Comparison of ENCODE assay signal across 14 cellular contexts in genomic region chr20:41260734-41261220, GRCh38. TPM values are rescaled to one million over a fixed set of nuclear protein-coding genes. Genes with fewer than 3 reads are reported as not detected.
DNase-seq lines count a peak whose midpoint lies in the region; ATAC-seq, FAIRE-seq and TF ChIP-seq lines count a peak whose summit lies in the region.
"Had no signal": no experiment of that assay in that cellular context is flagged by ENCODE, and none has a peak within 500 bp of the region (broad histone marks: within the 10 kb centered on the region; RNA-seq: fewer than 3 reads in every experiment).

No MANE protein-coding gene starts in this region.

- no peak overlapping the region for H3K4me3 Mint-ChIP-seq in HFFc6
- H3K4me3 Mint-ChIP-seq: B cell; CD4-positive, alpha-beta T cell had no signal

- H3K9me3 ChIP-seq in K562 (replicated peaks; ENCODE audit: control insufficient read depth, insufficient read depth, low read depth, low read length) (no peaks in the 10 kb centered on the region), kidney (ENCODE audit: control insufficient read depth in 1 of 2, low read length in 2 of 2) (no peaks in the 10 kb centered on the region), subcutaneous abdominal adipose tissue (ENCODE audit: control insufficient read depth in 5 of 5, low read length in 5 of 5) (no peaks in the 10 kb centered on the region)

- H3K27me3 ChIP-seq in K562 (ENCODE audit: control insufficient read depth in 2 of 2, insufficient read depth in 2 of 2, low read length in 2 of 2) (no peaks in the 10 kb centered on the region), subcutaneous abdominal adipose tissue (ENCODE audit: control insufficient read depth in 5 of 5, insufficient read depth in 4 of 5, low read length in 5 of 5) (no peaks in the 10 kb centered on the region)

- no peaks in the 10 kb centered on the region for H3K36me3 ChIP-seq in K562 (ENCODE audit: control insufficient read depth, insufficient read depth, low read length)
- no peaks in the 10 kb centered on the region for H3K36me3 ChIP-seq in kidney (ENCODE audit: control insufficient read depth in 1 of 2, insufficient read depth in 2 of 2, low read length in 2 of 2)
- peaks cover 0 to 3% (median 0%) of the 10 kb centered on the region in 5 donors for H3K36me3 ChIP-seq in subcutaneous abdominal adipose tissue (ENCODE audit: control insufficient read depth in 5 of 5, insufficient read depth in 5 of 5, low read length in 5 of 5)

- H3K9ac ChIP-seq in K562 (ENCODE audit: insufficient read depth in 1 of 2, low read depth in 2 of 2, low read length in 2 of 2): no peak overlapping the region
- no peak overlapping the region for H3K9ac ChIP-seq in kidney (ENCODE audit: low read length in 2 of 2)
- H3K9ac ChIP-seq in subcutaneous abdominal adipose tissue (ENCODE audit: low read length in 5 of 5): no peak overlapping the region

- no peak for TF ChIP-seq EP300 in K562 (IDR thresholded peaks at IDR 0.05; ENCODE audit: low read length)

- TF ChIP-seq RAD21 in K562 (CRISPR knock-in tag; conservative IDR thresholded peaks at IDR 0.05 in 1 of 2, IDR thresholded peaks at IDR 0.05 in 1 of 2): no peak

- FAIRE-seq in K562 (lab: Jason Lieb, UNC) (no peak), kidney (lab: Jason Lieb, UNC) (no peak)
- FAIRE-seq: A204.1 had no signal

- 50% methylated on average over 1 of the region's 1 CpG for WGBS in K562 (ENCODE audit: insufficient coverage, low coverage, missing lambda C conversion rate)

- TF ChIP-seq CTCF in HFFc6 (IDR thresholded peaks at IDR 0.05) (no peak), K562 (IDR thresholded peaks at IDR 0.05 in 2 of 3, conservative IDR thresholded peaks at IDR 0.05 in 1 of 3; ENCODE audit: insufficient read depth in 2 of 3, low read depth in 1 of 3, low read length in 3 of 3) (no peak), kidney (IDR thresholded peaks at IDR 0.05; ENCODE audit: borderline replicate concordance, extremely low read depth, insufficient read depth) (no peak)

- no peak overlapping the region for H3K4me3 ChIP-seq in K562
- no peak overlapping the region for H3K4me3 ChIP-seq in kidney (ENCODE audit: low read length in 2 of 2)
- no peak overlapping the region for H3K4me3 ChIP-seq in subcutaneous abdominal adipose tissue (ENCODE audit: low read depth in 1 of 5, low read length in 5 of 5)

- H3K4me2 ChIP-seq in K562 (ENCODE audit: insufficient read depth, low read length): no peak overlapping the region

- no peaks in the 10 kb centered on the region for H3K9me1 ChIP-seq in K562 (ENCODE audit: control insufficient read depth, insufficient read depth, low read length)

- no peaks in the 10 kb centered on the region for H3K27me3 Mint-ChIP-seq in HFFc6 (ENCODE audit: insufficient read depth)
- H3K27me3 Mint-ChIP-seq: B cell; CD4-positive, alpha-beta T cell had no signal

- H3K4me1 ChIP-seq in K562 (replicated peaks in 1 of 2; ENCODE audit: control insufficient read depth in 2 of 2, insufficient read depth in 2 of 2, low read length in 2 of 2): peaks cover 8 to 23% of the 10 kb centered on the region in 2 experiments; a peak in 4 of 5 replicates
- H3K4me1 ChIP-seq in kidney (ENCODE audit: control insufficient read depth in 1 of 2, insufficient read depth in 1 of 2, low read depth in 1 of 2, low read length in 2 of 2): peaks cover 0 to 5% of the 10 kb centered on the region in 2 donors
- H3K4me1 ChIP-seq in subcutaneous abdominal adipose tissue (ENCODE audit: control insufficient read depth in 5 of 5, insufficient read depth in 5 of 5, low read length in 5 of 5): peaks cover 0 to 7% (median 5%) of the 10 kb centered on the region in 5 donors

- CTCF ChIA-PET in K562 (lab: Yijun Ruan, JAX; ENCODE audit: low intra/inter-chr PET ratio): no interaction called here

- H3K36me3 Mint-ChIP-seq in HFFc6 (ENCODE audit: low read depth): peaks cover 14% of the 10 kb centered on the region

- H3K27ac ChIP-seq in K562 (ENCODE audit: extremely low read depth, low read depth, low read length): no peak overlapping the region
- peak overlapping the region; percentile 30 to 85 for H3K27ac ChIP-seq in kidney (ENCODE audit: low read depth in 2 of 2, low read length in 2 of 2)
- peak overlapping the region; percentile 32 for H3K27ac ChIP-seq in subcutaneous abdominal adipose tissue (ENCODE audit: low read depth, low read length)

- TF ChIP-seq POLR2A in K562 (conservative IDR thresholded peaks at IDR 0.05): no peak

- no peak for ATAC-seq in K562
- ATAC-seq in HG02642 (IDR thresholded peaks at IDR 0.05; ENCODE audit: poor library complexity, unreplicated experiment): no peak

- in situ Hi-C loops in K562 (cut with MboI): no loop called here

- POLR2A ChIA-PET in K562 (lab: Yijun Ruan, JAX): no interaction called here

- no peak for DNase-seq in HFFc6
- no peak for DNase-seq in K562 (ENCODE audit: extremely low read depth in 1 of 4, low spot score in 3 of 4)
- DNase-seq in kidney: no peak
- DNase-seq in NCI-H82 (lab: John Stamatoyannopoulos, UW): no peak
- DNase-seq in HuH-7 (ENCODE audit: low spot score): no peak
- DNase-seq: C1 segment of cervical spinal cord; Calu3; CD4-positive, alpha-beta T cell; DMS 273 treated with DMSO at 0.1 percent for 48 hours; HCEC 1CT had no signal

- H3K9me3 Mint-ChIP-seq in HFFc6: no peaks in the 10 kb centered on the region
- H3K9me3 Mint-ChIP-seq: CD4-positive, alpha-beta T cell had no signal

- no peaks in the 10 kb centered on the region for H3K79me2 ChIP-seq in K562 (ENCODE audit: control insufficient read depth, insufficient read depth, low read length)

- intact Hi-C loops in K562 (cut with micrococcal nuclease) (no loop called here), kidney (cut with DNase I) (no loop called here)

- no peak overlapping the region for H2AFZ ChIP-seq in K562 (ENCODE audit: low read depth, low read length)

- no TSS peak for BruUV-seq in K562 (replicated peaks; lab: Mats Ljungman, UMichigan)

- H3K4me1 Mint-ChIP-seq in HFFc6 (ENCODE audit: low read depth): peaks cover 16% of the 10 kb centered on the region
- H3K4me1 Mint-ChIP-seq: B cell had no signal

- H3K27ac Mint-ChIP-seq in HFFc6: peak overlapping the region; percentile 14; the same call in 1 of the 2 replicates
- H3K27ac Mint-ChIP-seq: B cell; CD4-positive, alpha-beta T cell had no signal

- 0 out of 2 replicates have a peak, but pooled peaks cover 6% of the 10 kb centered on the region for H4K20me1 ChIP-seq in K562 (replicated peaks; ENCODE audit: control insufficient read depth, insufficient read depth, low read length)

TF ChIP-seq in K562, 482 proteins besides CTCF, POLR2A, EP300 and RAD21:
- TF ChIP-seq HMBOX1 (IDR thresholded peaks at IDR 0.05): 0 out of 2 replicates have a peak, but pooled peaks have one; percentile 9
- TF ChIP-seq CHCHD3 (CRISPR knock-in tag; IDR thresholded peaks at IDR 0.05): no peak

RNA-seq across cellular contexts. Expression of gene ZHX3, which starts 56.8 kb away (rescaled TPM):
- total RNA-seq in HFFc6 (2021; fragmentation: NEBNext Ultra II Directional; extraction: Animal tissue kit (Norgen Biotek cat#: 25700)): 10 to 100 TPM; 64.1 to 80.1 (median 72.0) TPM
- total RNA-seq in K562 (2011; cell fraction: chromatin; rRNA removed; ENCODE audit: low replicate concordance): 11.4 and 16.1 TPM in 2 replicates
- total RNA-seq in K562 (2011; cell fraction: nucleolus; rRNA removed): 5.2 and 6.6 TPM in 2 replicates
- 9.6 and 10.9 TPM in 2 replicates for total RNA-seq in K562 (2011; cell fraction: nucleoplasm; rRNA removed)
- total RNA-seq in K562 (2014; rRNA removed) (3.7 and 6.0 TPM in 2 replicates), K562 (2014; rRNA removed; fragmentation: Illumina TruSeq; extraction: Trizol) (6.9 and 7.1 TPM in 2 replicates), K562 (2015; rRNA removed; fragmentation: Illumina TruSeq; extraction: Trizol) (5.5 and 6.1 TPM in 2 replicates), K562 (2021) (14.6 and 14.8 TPM in 2 replicates), kidney (153 TPM)
- polyA plus RNA-seq in K562 (2011; rRNA removed) (4.9 and 5.7 TPM in 2 replicates), K562 (2014; fragmentation: Illumina TruSeq; extraction: Trizol) (7.4 and 7.9 TPM in 2 replicates), K562 (2014; fragmentation: Nextera tagmentation; extraction: Ambion mirVana) (1 to 10 TPM in 1 of 2 experiments, under 1 TPM in 1; 0.80 to 1.4 TPM), K562 (2014; rRNA removed) (3.5 and 4.6 TPM in 2 replicates), kidney (ENCODE audit: insufficient read depth, low read depth, low replicate concordance) (24.7 TPM)
- polyA plus RNA-seq in K562 (2011; cell fraction: cytosol; rRNA removed): 4.1 and 4.4 TPM in 2 replicates
- 5.9 and 6.0 TPM in 2 replicates for polyA plus RNA-seq in K562 (2011; cell fraction: nucleus; rRNA removed)
- 4.7 and 4.8 TPM in 2 replicates for polyA plus RNA-seq in K562 (2012)
- 9.0 and 10.6 TPM in 2 replicates for polyA minus RNA-seq in K562 (2011; rRNA and poly(A)+ RNA removed)
- 4.0 and 5.6 TPM in 2 replicates for polyA minus RNA-seq in K562 (2011; cell fraction: cytosol; rRNA and poly(A)+ RNA removed)
- polyA minus RNA-seq in K562 (2011; cell fraction: nucleus; rRNA and poly(A)+ RNA removed): 4.0 and 6.7 TPM in 2 replicates
